In the genomic region with DNA sequence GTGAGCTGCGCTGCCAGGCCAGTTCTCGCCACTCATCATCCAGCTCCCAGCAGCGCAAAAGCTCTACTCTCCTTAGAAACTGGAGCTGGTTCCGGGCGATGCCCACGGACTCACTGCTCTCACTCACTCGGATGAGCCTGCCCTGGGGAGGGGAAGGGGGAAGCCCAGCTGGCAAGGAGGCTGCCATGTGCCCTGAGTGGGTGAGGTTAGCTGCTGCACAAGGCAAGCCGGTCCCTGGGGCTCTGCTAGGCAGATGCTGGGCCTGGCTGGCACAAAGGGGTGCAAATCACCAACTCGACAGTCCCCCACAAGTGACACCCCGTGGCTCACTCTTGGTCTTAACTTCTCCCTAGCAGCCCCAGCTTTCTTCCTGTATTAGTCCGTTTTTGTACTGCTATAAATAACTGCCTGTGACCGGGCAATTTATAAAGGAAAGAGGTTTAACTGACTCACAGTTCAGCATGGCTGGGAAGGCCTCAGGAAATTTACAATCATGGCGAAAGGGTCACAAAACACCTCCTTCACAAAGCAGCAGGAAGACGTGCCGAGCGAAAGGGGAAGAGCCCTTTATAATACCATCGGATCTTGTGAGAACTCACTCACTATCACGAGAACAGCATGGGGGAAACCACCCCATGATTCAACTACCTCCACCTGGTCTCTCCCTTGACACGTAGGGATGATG, we compare ENCODE assay signal across 13 cellular contexts. TPM values are rescaled to one million over a fixed set of nuclear protein-coding genes. Genes with fewer than 3 reads are reported as not detected.
DNase-seq lines count a peak whose midpoint lies in the region; ATAC-seq and TF ChIP-seq lines count a peak whose summit lies in the region.
"Had no signal": no experiment of that assay in that cellular context is flagged by ENCODE, and none has a peak within 500 bp of the region (broad histone marks: within the 10 kb centered on the region; RNA-seq: fewer than 3 reads in every experiment).

No MANE protein-coding gene starts in this region.

- TF ChIP-seq CTCF in fibroblast of lung (conservative IDR thresholded peaks at IDR 0.05 in 1 of 2, IDR thresholded peaks at IDR 0.05 in 1 of 2; ENCODE audit: low read depth in 1 of 2, low read length in 2 of 2) (no peak), gastrocnemius medialis (IDR thresholded peaks at IDR 0.05 in 4 of 5, conservative IDR thresholded peaks at IDR 0.05 in 1 of 5) (no peak), OCI-LY7 (conservative IDR thresholded peaks at IDR 0.05; ENCODE audit: low read length) (no peak)

- H3K4me1 ChIP-seq in fibroblast of lung (ENCODE audit: control insufficient read depth, extremely low read depth, insufficient read depth, low read length) (peaks cover 2% of the 10 kb centered on the region), gastrocnemius medialis (peaks cover 3% of the 10 kb centered on the region in 2 donors), OCI-LY7 (ENCODE audit: insufficient read depth, low read length, poor library complexity, severe bottlenecking) (peaks cover 8% of the 10 kb centered on the region)

- H3K9ac ChIP-seq in fibroblast of lung (ENCODE audit: insufficient read depth, low read length), result no peak overlapping the region

- H3K4me3 Mint-ChIP-seq in T-helper 2 cell treated with Interferon-gamma antibody and Interleukin-4, amounts not matched to agents 5 μg/mL and 100 μg/mL, for 36 hours, result no peak overlapping the region
- H3K4me3 Mint-ChIP-seq: activated naive CD4-positive, alpha-beta T cell treated with anti-CD3 and anti-CD28 coated beads, Interleukin-2, amount 10 ng/mL, durations not matched to agents 7 days and 5 days had no signal

- in situ Hi-C loops in gastrocnemius medialis (cut with MboI; ENCODE audit: low sequenced_read_pairs in 4 of 4), result no loop called here

- no peaks in the 10 kb centered on the region for H3K9me2 ChIP-seq in OCI-LY7 (ENCODE audit: insufficient read depth, low read length)

- peaks cover 11% of the 10 kb centered on the region for H3K36me3 Mint-ChIP-seq in T-helper 2 cell treated with Interferon-gamma antibody and Interleukin-4, amounts not matched to agents 5 μg/mL and 100 μg/mL, for 36 hours (ENCODE audit: low read depth)

- no peaks in the 10 kb centered on the region for H4K20me1 ChIP-seq in fibroblast of lung (ENCODE audit: control insufficient read depth, extremely low read depth, insufficient read depth, low read length)
- H4K20me1 ChIP-seq in OCI-LY7 (ENCODE audit: insufficient read depth, low read length), result no peaks in the 10 kb centered on the region

- peak overlapping the region; percentile 43 for H3K27ac ChIP-seq in fibroblast of lung (ENCODE audit: insufficient read depth, low read length)
- peak overlapping the region; percentile 4 to 48 (median 30) for H3K27ac ChIP-seq in gastrocnemius medialis
- no peak overlapping the region for H3K27ac ChIP-seq in OCI-LY7 (ENCODE audit: low read depth, low read length, poor library complexity, severe bottlenecking)
- H3K27ac ChIP-seq: HL-60 had no signal

- H3K79me2 ChIP-seq in fibroblast of lung (ENCODE audit: control insufficient read depth, insufficient read depth, low read length) (no peaks in the 10 kb centered on the region), OCI-LY7 (ENCODE audit: insufficient read depth, low read depth, low read length) (no peaks in the 10 kb centered on the region)

- H3K4me3 ChIP-seq in fibroblast of lung (replicated peaks in 1 of 4; ENCODE audit: control extremely low read depth in 1 of 4, insufficient read depth in 1 of 4, low read depth in 3 of 4, low read length in 4 of 4) (no peak overlapping the region), gastrocnemius medialis (no peak overlapping the region), OCI-LY7 (ENCODE audit: low read depth, low read length, poor library complexity, severe bottlenecking) (no peak overlapping the region)
- H3K4me3 ChIP-seq: esophagus muscularis mucosa had no signal

- H3K27me3 Mint-ChIP-seq in T-helper 2 cell treated with Interferon-gamma antibody and Interleukin-4, amounts not matched to agents 5 μg/mL and 100 μg/mL, for 36 hours (ENCODE audit: low read depth), result no peaks in the 10 kb centered on the region
- H3K27me3 Mint-ChIP-seq: activated naive CD4-positive, alpha-beta T cell treated with anti-CD3 and anti-CD28 coated beads, Interleukin-2, amount 10 ng/mL, durations not matched to agents 7 days and 5 days had no signal

- POLR2A ChIA-PET in OCI-LY7 (lab: Charles Lee), result no interaction called here

- DNase-seq in NCI-H524 (lab: John Stamatoyannopoulos, UW) (peak; percentile 61 to 82), fibroblast of lung (ENCODE audit: low read depth in 2 of 2) (peak in 1 of 2 donors; percentile 24), gastrocnemius medialis (no peak), OCI-LY7 (ENCODE audit: low spot score) (no peak), GM03348 (ENCODE audit: low spot score) (no peak), hepatic stellate cell (ENCODE audit: low spot score) (no peak)
- DNase-seq in T-helper 2 cell treated with Interferon-gamma antibody and Interleukin-4, amounts not matched to agents 5 μg/mL and 100 μg/mL, for 36 hours (ENCODE audit: low spot score), result no peak
- DNase-seq: activated naive CD4-positive, alpha-beta T cell treated with anti-CD3 and anti-CD28 coated beads, Interleukin-2, amount 10 ng/mL, durations not matched to agents 7 days and 5 days; NCI-H2227 treated with DMSO at 0.1 percent for 48 hours; stimulated activated CD4-positive, alpha-beta T cell treated with anti-CD3 and anti-CD28 coated beads, Interleukin-2, amount 100 ng/mL, for 48 hours had no signal

- H3K36me3 ChIP-seq in fibroblast of lung (ENCODE audit: control insufficient read depth, insufficient read depth, low read length), result no peaks in the 10 kb centered on the region
- no peaks in the 10 kb centered on the region for H3K36me3 ChIP-seq in gastrocnemius medialis
- peaks cover 21% of the 10 kb centered on the region for H3K36me3 ChIP-seq in OCI-LY7 (ENCODE audit: insufficient read depth, low read length)

- H3K4me2 ChIP-seq in fibroblast of lung (ENCODE audit: extremely low read depth, insufficient read depth, low read length), result no peak overlapping the region
- no peak overlapping the region for H3K4me2 ChIP-seq in OCI-LY7 (ENCODE audit: low read length)

- BruUV-seq in OCI-LY7 (replicated peaks; lab: Mats Ljungman, UMichigan), result no TSS peak

- no peak for TF ChIP-seq POLR2A in gastrocnemius medialis (IDR thresholded peaks at IDR 0.05)

- H3K9me3 ChIP-seq in fibroblast of lung (ENCODE audit: control insufficient read depth, insufficient read depth, low read depth, low read length) (no peaks in the 10 kb centered on the region), gastrocnemius medialis (no peaks in the 10 kb centered on the region), OCI-LY7 (ENCODE audit: low read length) (no peaks in the 10 kb centered on the region)

- intact Hi-C loops in gastrocnemius medialis (cut with DNase I; ENCODE audit: low total_unique reads) (no loop called here), OCI-LY7 (cut with micrococcal nuclease; ENCODE audit: unreplicated experiment) (no loop called here)

- H2AFZ ChIP-seq in fibroblast of lung (ENCODE audit: low read length) (no peak overlapping the region), OCI-LY7 (ENCODE audit: low read length) (no peak overlapping the region)

- peak; percentile 52 for ATAC-seq in GM18511 (IDR thresholded peaks at IDR 0.05; ENCODE audit: unreplicated experiment)
- ATAC-seq in gastrocnemius medialis, result no peak

- H3K27me3 ChIP-seq in fibroblast of lung (ENCODE audit: control insufficient read depth, insufficient read depth, low read length) (no peaks in the 10 kb centered on the region), gastrocnemius medialis (no peaks in the 10 kb centered on the region)
- H3K27me3 ChIP-seq: esophagus muscularis mucosa had no signal

- peaks cover 4% of the 10 kb centered on the region for H3K9me3 Mint-ChIP-seq in T-helper 2 cell treated with Interferon-gamma antibody and Interleukin-4, amounts not matched to agents 5 μg/mL and 100 μg/mL, for 36 hours

- H3K27ac Mint-ChIP-seq in T-helper 2 cell treated with Interferon-gamma antibody and Interleukin-4, amounts not matched to agents 5 μg/mL and 100 μg/mL, for 36 hours, result no peak overlapping the region

- CTCF ChIA-PET in OCI-LY7 (lab: Charles Lee; ENCODE audit: unreplicated experiment), result no interaction called here

- peaks cover 19% of the 10 kb centered on the region for H3K4me1 Mint-ChIP-seq in T-helper 2 cell treated with Interferon-gamma antibody and Interleukin-4, amounts not matched to agents 5 μg/mL and 100 μg/mL, for 36 hours (ENCODE audit: low read depth)

RNA-seq across cellular contexts. Expression of a gene that starts 33.3 kb away (rescaled TPM):
- 33.0 and 33.4 TPM in 2 replicates for total RNA-seq in fibroblast of lung
- 48.4 and 90.2 TPM in 2 replicates for polyA plus RNA-seq in fibroblast of lung
- polyA plus RNA-seq in fibroblast of lung (2012), result 40.2 and 87.4 TPM in 2 replicates
- polyA minus RNA-seq in fibroblast of lung (ENCODE audit: low replicate concordance), result 235 and 386 TPM in 2 replicates
- 10 to 100 TPM in 2 of 4 donors, 1 to 10 TPM in 2; 3.9 to 16.6 (median 12.3) TPM for total RNA-seq in gastrocnemius medialis
- 34.1 and 45.8 TPM in 2 replicates for total RNA-seq in OCI-LY7 (2014; rRNA removed; shearing (Covaris generic))
- 55.0 and 73.4 TPM in 2 replicates for total RNA-seq in OCI-LY7 (2022)

Comparison
In these comparisons a context has a peak if more than half of its experiments do, and no peak if none do; other contexts are left out.
1. DNase-seq: peak in NCI-H524 (2 of 2); none in gastrocnemius medialis (0 of 2), T-helper 2 cell treated with Interferon-gamma antibody and Interleukin-4, amounts not matched to agents 5 μg/mL and 100 μg/mL, for 36 hours (single experiment), OCI-LY7 (single experiment), GM03348 (single experiment) and hepatic stellate cell (single experiment).